In genomic region chr3:9951962-9952805, GRCh38 we compare ENCODE assay signal across 9 cellular contexts. TPM values are rescaled to one million over a fixed set of nuclear protein-coding genes. Genes with fewer than 3 reads are reported as not detected.
DNase-seq lines count a peak whose midpoint lies in the region; ATAC-seq and TF ChIP-seq lines count a peak whose summit lies in the region.
"Had no signal": no experiment of that assay in that cellular context is flagged by ENCODE, and none has a peak within 500 bp of the region (broad histone marks: within the 10 kb centered on the region; RNA-seq: fewer than 3 reads in every experiment).

Gene PRRT3, minus strand, starts transcription at chr3:9952408. Its CDS starts 2,293 bp downstream, at chr3:9950115.

- no peak within 1 kb of the TSS for H2BK5ac ChIP-seq in IMR-90 (ENCODE audit: low read depth, low read length, poor library complexity, severe bottlenecking)

- peak within 1 kb of the TSS; percentile 6 for H3K23ac ChIP-seq in IMR-90 (ENCODE audit: low read depth, low read length)

- H2AFZ ChIP-seq in IMR-90 (replicated peaks; ENCODE audit: low read length, poor library complexity) = peak within 1 kb of the TSS; percentile 97

- no peaks in the 10 kb centered on the region; the same call in 1 of the 2 replicates for H4K20me1 ChIP-seq in IMR-90 (ENCODE audit: insufficient read depth, low read length)

- no peaks in the 10 kb centered on the region for H3K79me1 ChIP-seq in IMR-90 (ENCODE audit: low read depth in 1 of 2, low read length in 2 of 2)

- H3K4ac ChIP-seq in IMR-90 (ENCODE audit: low read depth, low read length) = peak within 1 kb of the TSS; percentile 31

- ATAC-seq in GM21360 (IDR thresholded peaks at IDR 0.05; ENCODE audit: unreplicated experiment) (peak; percentile 62), IMR-90 (ENCODE audit: low read depth) (peak; percentile 89), right lobe of liver (peak in 3 of 4 donors; percentile 11 to 25 (median 20))

- peak within 1 kb of the TSS; percentile 65 for H3K4me2 ChIP-seq in IMR-90 (ENCODE audit: low read depth, low read length)

- CTCF ChIA-PET in IMR-90 (lab: Yijun Ruan, JAX) = no interaction called here

- H3K9me3 ChIP-seq in IMR-90 (ENCODE audit: control insufficient read depth, insufficient read depth, low read length) (no peaks in the 10 kb centered on the region), right lobe of liver (no peaks in the 10 kb centered on the region)

- H3K27me3 ChIP-seq in IMR-90 (ENCODE audit: control insufficient read depth, insufficient read depth, low read length) (no peaks in the 10 kb centered on the region), right lobe of liver (no peaks in the 10 kb centered on the region)

- TF ChIP-seq CTCF in IMR-90 (conservative IDR thresholded peaks at IDR 0.05; ENCODE audit: low read depth, low read length) (no peak), WI38 (IDR thresholded peaks at IDR 0.05; ENCODE audit: low read depth, low read length) (no peak), right lobe of liver (IDR thresholded peaks at IDR 0.05) (no peak)

- intact Hi-C loops in IMR-90 (cut with micrococcal nuclease) = no loop called here
- intact Hi-C loops in right lobe of liver (cut with DNase I) = no loop called here

- H3K9me1 ChIP-seq in IMR-90 (ENCODE audit: insufficient read depth, low read length) = peaks cover 6% of the 10 kb centered on the region

- TF ChIP-seq POLR2A in IMR-90 (IDR thresholded peaks at IDR 0.05; ENCODE audit: low read depth, low read length) (no peak), right lobe of liver (IDR thresholded peaks at IDR 0.05) (no peak)

- H3K9ac ChIP-seq in IMR-90 (ENCODE audit: low read depth, low read length) = no peak within 1 kb of the TSS

- no peak within 1 kb of the TSS for H2BK20ac ChIP-seq in IMR-90 (ENCODE audit: low read depth, low read length)

- H3K27ac ChIP-seq in IMR-90 (ENCODE audit: insufficient read depth, low read length) = no peak within 1 kb of the TSS; the same call in 1 of the 2 replicates
- no peak within 1 kb of the TSS for H3K27ac ChIP-seq in right lobe of liver
- H3K27ac ChIP-seq: epithelial cell of prostate had no signal

- H3K36me3 ChIP-seq in IMR-90 (ENCODE audit: control insufficient read depth, insufficient read depth, low read length) (no peaks in the 10 kb centered on the region; the same call in 1 of the 2 replicates), right lobe of liver (no peaks in the 10 kb centered on the region)

- no peak within 1 kb of the TSS for H3K18ac ChIP-seq in IMR-90 (ENCODE audit: low read depth, low read length)

- peak within 1 kb of the TSS; percentile 93 for H2AK9ac ChIP-seq in IMR-90 (replicated peaks; ENCODE audit: low read depth, low read length, poor library complexity)

- in situ Hi-C loops in IMR-90 (cut with MboI; ENCODE audit: low sequenced_read_pairs) = no loop called here

- no peak for TF ChIP-seq RAD21 in IMR-90 (IDR thresholded peaks at IDR 0.05; ENCODE audit: low read length)

- H3K4me1 ChIP-seq in IMR-90 (ENCODE audit: control insufficient read depth, insufficient read depth, low read length) = peaks cover 7% of the 10 kb centered on the region
- H3K4me1 ChIP-seq in right lobe of liver = peaks cover 0 to 27% (median 4%) of the 10 kb centered on the region in 4 donors

- H4K5ac ChIP-seq in IMR-90 (ENCODE audit: low read depth, low read length) = no peak within 1 kb of the TSS

- no TSS peak for BruUV-seq in IMR-90 (replicated peaks; lab: Mats Ljungman, UMichigan)

- H2AK5ac ChIP-seq in IMR-90 (ENCODE audit: low read depth, low read length) = peak within 1 kb of the TSS; percentile 56; the same call in 1 of the 2 replicates

- peak; percentile 62 for DNase-seq in ELF-1 (ENCODE audit: low read depth, low spot score)
- peak; percentile 30 for DNase-seq in IMR-90
- DNase-seq in cerebellum (ENCODE audit: low spot score) = peak; percentile 71
- no peak for DNase-seq in right lobe of liver
- peak; percentile 15 to 44 for DNase-seq in stimulated activated CD8-positive, alpha-beta memory T cell treated with anti-CD3 and anti-CD28 coated beads, Interleukin-7, amount 100 ng/mL, for 4 hours (ENCODE audit: low read depth in 2 of 2)
- no peak for DNase-seq in putamen (ENCODE audit: low spot score)

- H3K14ac ChIP-seq in IMR-90 (replicated peaks; ENCODE audit: low read depth, low read length) = peak within 1 kb of the TSS; percentile 41; the same call in 1 of the 2 replicates

- peak within 1 kb of the TSS; percentile 49; the same call in 1 of the 2 replicates for H4K91ac ChIP-seq in IMR-90 (ENCODE audit: insufficient read depth, low read depth, low read length)

- POLR2A ChIA-PET in IMR-90 (lab: Charles Lee; ENCODE audit: unreplicated experiment) = no interaction called here

- H3K4me3 ChIP-seq in IMR-90 (ENCODE audit: insufficient read depth, low read depth, low read length) = peak within 1 kb of the TSS; percentile 72
- H3K4me3 ChIP-seq in WI38 (ENCODE audit: low read depth, low read length) = peak within 1 kb of the TSS; percentile 63
- H3K4me3 ChIP-seq in right lobe of liver = peak within 1 kb of the TSS; percentile 29 to 43 (median 34)

- WGBS in IMR-90 (ENCODE audit: extremely low coverage in 2 of 2, insufficient read length in 1 of 2), 2 experiments = 20% methylated on average over 1 of the region's 52 CpGs; no CpG with 5 or more reads in 1 of the 2 experiments
- 5% methylated on average over 24 of the region's 52 CpGs for WGBS in right lobe of liver (ENCODE audit: insufficient coverage, low coverage, low lambda C conversion rate, missing lambda C conversion rate)

- H3K56ac ChIP-seq in IMR-90 (ENCODE audit: extremely low read depth, insufficient read depth, low read length) = no peak within 1 kb of the TSS

- no peak within 1 kb of the TSS for H2BK15ac ChIP-seq in IMR-90 (ENCODE audit: low read depth, low read length)

- peak within 1 kb of the TSS; percentile 59 to 60; a peak in 2 of 4 replicates for H4K8ac ChIP-seq in IMR-90 (ENCODE audit: low read depth in 2 of 2, low read length in 2 of 2)

- dilution Hi-C loops in IMR-90 (cut with HindIII; ENCODE audit: low sequenced_read_pairs, unreplicated experiment) = no loop called here

- peak within 1 kb of the TSS; percentile 9; the same call in 1 of the 2 replicates for H2BK120ac ChIP-seq in IMR-90 (ENCODE audit: low read depth, low read length)

TF ChIP-seq in IMR-90, 13 proteins besides CTCF, POLR2A, EP300 and RAD21:
- no peak for TF ChIP-seq USF2 (IDR thresholded peaks at IDR 0.05; ENCODE audit: low read depth, low read length)
- TF ChIP-seq NFE2L2 (IDR thresholded peaks at IDR 0.05; ENCODE audit: low read depth, low read length) = no peak
- no peak for TF ChIP-seq RFX5 (IDR thresholded peaks at IDR 0.05; ENCODE audit: low read depth, low read length)
- no peak for TF ChIP-seq SMC3 (IDR thresholded peaks at IDR 0.05; ENCODE audit: low read depth, low read length)
- TF ChIP-seq MAFK (IDR thresholded peaks at IDR 0.05; ENCODE audit: low read depth, low read length) = no peak
- peak; percentile 72 for TF ChIP-seq RCOR1 (IDR thresholded peaks at IDR 0.05; ENCODE audit: insufficient replicate concordance, low read length)
- no peak for TF ChIP-seq CEBPB (IDR thresholded peaks at IDR 0.05; ENCODE audit: low read depth, low read length)
- TF ChIP-seq ELK1 (IDR thresholded peaks at IDR 0.05; ENCODE audit: borderline replicate concordance, low read depth, low read length) = no peak

RNA-seq across cellular contexts. Expression of gene PRRT3, which starts in this region (rescaled TPM):
- 0.72 and 1.4 TPM in 2 replicates for total RNA-seq in IMR-90 (2012; rRNA removed)
- polyA plus RNA-seq in IMR-90 (2012; rRNA removed) = 4.1 and 4.2 TPM in 2 replicates
- 3.0 and 4.8 TPM in 2 replicates for polyA plus RNA-seq in IMR-90 (2012; cell fraction: cytosol; rRNA removed)
- 2.6 and 4.9 TPM in 2 replicates for polyA plus RNA-seq in IMR-90 (2012; cell fraction: nucleus; rRNA removed; ENCODE audit: low replicate concordance)
- total RNA-seq in cerebellum = 5.5 TPM
- under 1 TPM; 0.19 to 0.92 (median 0.35) TPM for total RNA-seq in right lobe of liver

Comparison
In these comparisons a context has a peak if more than half of its experiments do, and no peak if none do; other contexts are left out.
1. Peak in ATAC-seq and H3K4me3 ChIP-seq in right lobe of liver; RNA of the gene not detected or under 1 TPM.
2. DNase-seq: peak in ELF-1 (single experiment), IMR-90 (single experiment), cerebellum (single experiment) and stimulated activated CD8-positive, alpha-beta memory T cell treated with anti-CD3 and anti-CD28 coated beads, Interleukin-7, amount 100 ng/mL, for 4 hours (2 of 2); none in right lobe of liver (0 of 3) and putamen (single experiment).
3. ATAC-seq: peak in every context shown above with its lines; median percentile 89 in IMR-90; 62 in GM21360; 20 in right lobe of liver.
4. Peak in every context shown above with its lines, with median percentiles within 50 percentile points of each other: H3K4me3 ChIP-seq.